In genomic region chr13:28047784-28048388, GRCh38 we compare ENCODE assay signal across 8 cellular contexts. TPM values are rescaled to one million over a fixed set of nuclear protein-coding genes. Genes with fewer than 3 reads are reported as not detected.
DNase-seq lines count a peak whose midpoint lies in the region; ATAC-seq and TF ChIP-seq lines count a peak whose summit lies in the region.

No MANE protein-coding gene starts in this region.

- intact Hi-C loops in right cardiac atrium (cut with DNase I) = no loop called here

- TF ChIP-seq CTCF in HL-60 (IDR thresholded peaks at IDR 0.05; ENCODE audit: insufficient read depth, low read length) (no peak), epithelial cell of esophagus (IDR thresholded peaks at IDR 0.05; ENCODE audit: insufficient read depth, low read depth, low read length, missing control alignments) (no peak)

- WGBS in right cardiac atrium = 71% methylated on average over 7 of the region's 7 CpGs

- H3K27me3 ChIP-seq in HL-60 (ENCODE audit: insufficient read depth, poor library complexity, severe bottlenecking) (no peaks in the 10 kb centered on the region), right cardiac atrium (ENCODE audit: control insufficient read depth, insufficient read depth) (no peaks in the 10 kb centered on the region)

- H3K4me3 ChIP-seq in HL-60 (replicated peaks; ENCODE audit: insufficient read depth, low read length) = no peak overlapping the region
- H3K4me3 ChIP-seq in epithelial cell of esophagus (ENCODE audit: low read length) = no peak overlapping the region
- H3K4me3 ChIP-seq in right cardiac atrium (ENCODE audit: low read length) = no peak overlapping the region

- DNase-seq in HL-60 (ENCODE audit: low read depth in 1 of 2, low spot score in 1 of 2) = peak; percentile 67 to 78
- peak; percentile 69 for DNase-seq in epithelial cell of esophagus (ENCODE audit: low read depth)
- DNase-seq in NCI-H510A (lab: John Stamatoyannopoulos, UW) = no peak
- DNase-seq in DMS 273 treated with DMSO at 0.1 percent for 48 hours (lab: John Stamatoyannopoulos, UW) = no peak
- DNase-seq in right cardiac atrium = no peak
- no peak for DNase-seq in DMS79 (lab: John Stamatoyannopoulos, UW)

- no peaks in the 10 kb centered on the region for H3K4me1 ChIP-seq in right cardiac atrium (ENCODE audit: control insufficient read depth, insufficient read depth, low read length)

- H3K9me3 ChIP-seq in right cardiac atrium (ENCODE audit: control insufficient read depth, low read length) = no peaks in the 10 kb centered on the region

- ATAC-seq in GM18498 (IDR thresholded peaks at IDR 0.05; ENCODE audit: unreplicated experiment) (peak; percentile 92), GM21619 (IDR thresholded peaks at IDR 0.05; ENCODE audit: unreplicated experiment) (peak; percentile 83), right cardiac atrium (no peak)

- H3K27ac ChIP-seq in HL-60 (replicated peaks) (peak overlapping the region; percentile 68), right cardiac atrium (ENCODE audit: low read length) (no peak overlapping the region)

RNA-seq across cellular contexts. Expression of gene FLT3, which starts 52.5 kb away (rescaled TPM):
- total RNA-seq in right cardiac atrium = under 1 TPM in 3 of 4 donors, not detected in 1; 0.11 to 0.37 (median 0.12) TPM
- polyA plus RNA-seq in right cardiac atrium = 0.09 TPM

RNA-seq across cellular contexts. Expression of gene URAD, which starts 59.4 kb away (rescaled TPM):
- not detected for total RNA-seq in right cardiac atrium
- polyA plus RNA-seq in right cardiac atrium = not detected

Comparison
In these comparisons a context has a peak if more than half of its experiments do, and no peak if none do; other contexts are left out.
1. ATAC-seq: peak in GM18498 (single experiment) and GM21619 (single experiment); none in right cardiac atrium (0 of 2).
2. DNase-seq: peak in HL-60 (2 of 2) and epithelial cell of esophagus (single experiment); none in NCI-H510A (single experiment), DMS 273 treated with DMSO at 0.1 percent for 48 hours (single experiment), right cardiac atrium (0 of 3) and DMS79 (single experiment).